In the genomic region with DNA sequence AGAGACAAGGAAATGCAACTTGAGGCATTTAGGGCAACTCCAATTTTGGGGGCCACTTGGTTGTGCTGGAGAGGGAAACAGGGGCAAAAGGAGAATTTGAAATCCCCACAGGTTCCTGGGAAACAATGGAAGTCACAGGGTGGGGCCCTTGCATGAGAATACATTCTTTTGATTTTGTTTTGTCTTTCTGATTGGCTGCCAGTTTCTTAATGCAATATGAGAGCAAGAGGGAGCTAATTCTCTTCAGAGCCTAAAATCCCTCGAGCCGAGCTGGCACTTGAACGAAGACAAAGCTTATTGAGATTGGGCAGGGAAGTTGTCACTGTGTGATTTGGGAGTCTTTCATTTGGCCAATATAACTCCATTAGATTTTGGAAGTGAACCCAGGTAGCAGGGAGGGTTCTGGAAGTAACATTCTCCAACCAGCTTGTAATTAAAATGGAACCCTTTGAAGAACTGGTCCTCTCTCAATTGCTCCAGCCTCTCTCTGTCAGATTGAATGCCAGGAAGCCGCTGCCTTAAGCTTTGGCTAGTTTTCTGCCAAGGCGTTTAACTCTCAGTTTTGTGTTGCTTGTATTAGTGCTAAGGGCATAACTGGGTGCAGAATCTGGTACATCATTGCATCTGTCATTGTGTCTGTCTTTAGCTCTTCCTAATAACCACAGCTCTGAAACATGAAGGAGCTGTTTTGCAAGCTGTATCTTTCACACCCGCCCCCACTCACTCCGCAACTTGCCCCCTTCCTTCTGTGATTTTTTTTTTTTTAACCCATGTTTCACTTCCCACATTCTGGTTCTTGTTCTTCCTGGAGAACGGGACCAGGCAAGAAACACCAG, we compare ENCODE assay signal across 1 cellular context.
TF ChIP-seq lines count a peak whose summit lies in the region.

No MANE protein-coding gene starts in this region.

TF ChIP-seq in WTC11, 78 proteins besides CTCF, POLR2A, EP300 and RAD21 (continued from another document):
- TF ChIP-seq, protein P1, sequence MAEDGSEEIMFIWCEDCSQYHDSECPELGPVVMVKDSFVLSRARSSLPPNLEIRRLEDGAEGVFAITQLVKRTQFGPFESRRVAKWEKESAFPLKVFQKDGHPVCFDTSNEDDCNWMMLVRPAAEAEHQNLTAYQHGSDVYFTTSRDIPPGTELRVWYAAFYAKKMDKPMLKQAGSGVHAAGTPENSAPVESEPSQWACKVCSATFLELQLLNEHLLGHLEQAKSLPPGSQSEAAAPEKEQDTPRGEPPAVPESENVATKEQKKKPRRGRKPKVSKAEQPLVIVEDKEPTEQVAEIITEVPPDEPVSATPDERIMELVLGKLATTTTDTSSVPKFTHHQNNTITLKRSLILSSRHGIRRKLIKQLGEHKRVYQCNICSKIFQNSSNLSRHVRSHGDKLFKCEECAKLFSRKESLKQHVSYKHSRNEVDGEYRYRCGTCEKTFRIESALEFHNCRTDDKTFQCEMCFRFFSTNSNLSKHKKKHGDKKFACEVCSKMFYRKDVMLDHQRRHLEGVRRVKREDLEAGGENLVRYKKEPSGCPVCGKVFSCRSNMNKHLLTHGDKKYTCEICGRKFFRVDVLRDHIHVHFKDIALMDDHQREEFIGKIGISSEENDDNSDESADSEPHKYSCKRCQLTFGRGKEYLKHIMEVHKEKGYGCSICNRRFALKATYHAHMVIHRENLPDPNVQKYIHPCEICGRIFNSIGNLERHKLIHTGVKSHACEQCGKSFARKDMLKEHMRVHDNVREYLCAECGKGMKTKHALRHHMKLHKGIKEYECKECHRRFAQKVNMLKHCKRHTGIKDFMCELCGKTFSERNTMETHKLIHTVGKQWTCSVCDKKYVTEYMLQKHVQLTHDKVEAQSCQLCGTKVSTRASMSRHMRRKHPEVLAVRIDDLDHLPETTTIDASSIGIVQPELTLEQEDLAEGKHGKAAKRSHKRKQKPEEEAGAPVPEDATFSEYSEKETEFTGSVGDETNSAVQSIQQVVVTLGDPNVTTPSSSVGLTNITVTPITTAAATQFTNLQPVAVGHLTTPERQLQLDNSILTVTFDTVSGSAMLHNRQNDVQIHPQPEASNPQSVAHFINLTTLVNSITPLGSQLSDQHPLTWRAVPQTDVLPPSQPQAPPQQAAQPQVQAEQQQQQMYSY (CRISPR knock-in tag; IDR thresholded peaks at IDR 0.05), result no peak
- TF ChIP-seq, protein P2, sequence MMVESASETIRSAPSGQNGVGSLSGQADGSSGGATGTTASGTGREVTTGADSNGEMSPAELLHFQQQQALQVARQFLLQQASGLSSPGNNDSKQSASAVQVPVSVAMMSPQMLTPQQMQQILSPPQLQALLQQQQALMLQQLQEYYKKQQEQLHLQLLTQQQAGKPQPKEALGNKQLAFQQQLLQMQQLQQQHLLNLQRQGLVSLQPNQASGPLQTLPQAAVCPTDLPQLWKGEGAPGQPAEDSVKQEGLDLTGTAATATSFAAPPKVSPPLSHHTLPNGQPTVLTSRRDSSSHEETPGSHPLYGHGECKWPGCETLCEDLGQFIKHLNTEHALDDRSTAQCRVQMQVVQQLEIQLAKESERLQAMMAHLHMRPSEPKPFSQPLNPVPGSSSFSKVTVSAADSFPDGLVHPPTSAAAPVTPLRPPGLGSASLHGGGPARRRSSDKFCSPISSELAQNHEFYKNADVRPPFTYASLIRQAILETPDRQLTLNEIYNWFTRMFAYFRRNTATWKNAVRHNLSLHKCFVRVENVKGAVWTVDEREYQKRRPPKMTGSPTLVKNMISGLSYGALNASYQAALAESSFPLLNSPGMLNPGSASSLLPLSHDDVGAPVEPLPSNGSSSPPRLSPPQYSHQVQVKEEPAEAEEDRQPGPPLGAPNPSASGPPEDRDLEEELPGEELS (CRISPR knock-in tag; IDR thresholded peaks at IDR 0.05), result no peak
- TF ChIP-seq, protein P3, sequence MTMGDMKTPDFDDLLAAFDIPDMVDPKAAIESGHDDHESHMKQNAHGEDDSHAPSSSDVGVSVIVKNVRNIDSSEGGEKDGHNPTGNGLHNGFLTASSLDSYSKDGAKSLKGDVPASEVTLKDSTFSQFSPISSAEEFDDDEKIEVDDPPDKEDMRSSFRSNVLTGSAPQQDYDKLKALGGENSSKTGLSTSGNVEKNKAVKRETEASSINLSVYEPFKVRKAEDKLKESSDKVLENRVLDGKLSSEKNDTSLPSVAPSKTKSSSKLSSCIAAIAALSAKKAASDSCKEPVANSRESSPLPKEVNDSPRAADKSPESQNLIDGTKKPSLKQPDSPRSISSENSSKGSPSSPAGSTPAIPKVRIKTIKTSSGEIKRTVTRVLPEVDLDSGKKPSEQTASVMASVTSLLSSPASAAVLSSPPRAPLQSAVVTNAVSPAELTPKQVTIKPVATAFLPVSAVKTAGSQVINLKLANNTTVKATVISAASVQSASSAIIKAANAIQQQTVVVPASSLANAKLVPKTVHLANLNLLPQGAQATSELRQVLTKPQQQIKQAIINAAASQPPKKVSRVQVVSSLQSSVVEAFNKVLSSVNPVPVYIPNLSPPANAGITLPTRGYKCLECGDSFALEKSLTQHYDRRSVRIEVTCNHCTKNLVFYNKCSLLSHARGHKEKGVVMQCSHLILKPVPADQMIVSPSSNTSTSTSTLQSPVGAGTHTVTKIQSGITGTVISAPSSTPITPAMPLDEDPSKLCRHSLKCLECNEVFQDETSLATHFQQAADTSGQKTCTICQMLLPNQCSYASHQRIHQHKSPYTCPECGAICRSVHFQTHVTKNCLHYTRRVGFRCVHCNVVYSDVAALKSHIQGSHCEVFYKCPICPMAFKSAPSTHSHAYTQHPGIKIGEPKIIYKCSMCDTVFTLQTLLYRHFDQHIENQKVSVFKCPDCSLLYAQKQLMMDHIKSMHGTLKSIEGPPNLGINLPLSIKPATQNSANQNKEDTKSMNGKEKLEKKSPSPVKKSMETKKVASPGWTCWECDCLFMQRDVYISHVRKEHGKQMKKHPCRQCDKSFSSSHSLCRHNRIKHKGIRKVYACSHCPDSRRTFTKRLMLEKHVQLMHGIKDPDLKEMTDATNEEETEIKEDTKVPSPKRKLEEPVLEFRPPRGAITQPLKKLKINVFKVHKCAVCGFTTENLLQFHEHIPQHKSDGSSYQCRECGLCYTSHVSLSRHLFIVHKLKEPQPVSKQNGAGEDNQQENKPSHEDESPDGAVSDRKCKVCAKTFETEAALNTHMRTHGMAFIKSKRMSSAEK (CRISPR knock-in tag; IDR thresholded peaks at IDR 0.05; ENCODE audit: borderline replicate concordance), result no peak
